16 cellular contexts compared by ENCODE assay signal in genomic region chr2:150557020-150557644, GRCh38.
DNase-seq lines count a peak whose midpoint lies in the region; ATAC-seq and TF ChIP-seq lines count a peak whose summit lies in the region.
"Had no signal": no experiment of that assay in that cellular context is flagged by ENCODE, and none has a peak within 500 bp of the region (broad histone marks: within the 10 kb centered on the region; RNA-seq: fewer than 3 reads in every experiment).

No MANE protein-coding gene starts in this region.

- no peak overlapping the region for H3K27ac ChIP-seq in GM23338 (ENCODE audit: low read depth)
- no peak overlapping the region for H3K27ac ChIP-seq in neural progenitor cell
- no peak overlapping the region for H3K27ac ChIP-seq in esophagus muscularis mucosa (replicated peaks in 1 of 4)
- no peak overlapping the region for H3K27ac ChIP-seq in ovary
- no peak overlapping the region for H3K27ac ChIP-seq in PC-3 (ENCODE audit: low read length)
- H3K27ac ChIP-seq: C4-2B had no signal

- H3F3A ChIP-seq in GM23338 (replicated peaks; ENCODE audit: low read depth) (no peaks in the 10 kb centered on the region), neural progenitor cell (ENCODE audit: low read depth) (no peaks in the 10 kb centered on the region), PC-3 (ENCODE audit: low read length, unreplicated experiment) (no peaks in the 10 kb centered on the region)

- 0 out of 2 replicates have a peak overlapping the region, but pooled peaks have one; percentile 24 for H3K4me2 ChIP-seq in GM23338
- H3K4me2 ChIP-seq in neural progenitor cell: no peak overlapping the region
- H3K4me2 ChIP-seq in PC-3 (ENCODE audit: low read length): no peak overlapping the region

- H3K9ac ChIP-seq in neural progenitor cell: no peak overlapping the region
- H3K9ac ChIP-seq in PC-3 (ENCODE audit: low read length): no peak overlapping the region

- POLR2A ChIA-PET in PC-3 (lab: Charles Lee; ENCODE audit: unreplicated experiment): no interaction called here

- ATAC-seq in GM23338 (no peak), PC-3 (no peak)

- H4K20me1 ChIP-seq in GM23338 (replicated peaks; ENCODE audit: insufficient read depth) (no peaks in the 10 kb centered on the region), neural progenitor cell (ENCODE audit: low read depth) (no peaks in the 10 kb centered on the region), PC-3 (ENCODE audit: low read length) (no peaks in the 10 kb centered on the region)

- DNase-seq in GM23338 (ENCODE audit: low spot score) (no peak), MG63 (peak; percentile 18), fibroblast of gingiva (ENCODE audit: low read depth) (peak; percentile 62), neural progenitor cell (ENCODE audit: low spot score) (no peak), esophagus muscularis mucosa (ENCODE audit: extremely low spot score) (no peak), ovary (no peak), PC-3 (no peak)
- no peak for DNase-seq in activated naive CD4-positive, alpha-beta T cell treated with anti-CD3 and anti-CD28 coated beads, Interleukin-2, amount 50 U/mL, for 16 hours
- DNase-seq: AML-193; DMS 273 treated with DMSO at 0.1 percent for 48 hours; HCEC 1CT; MV-4-11; NCI-H1694 treated with DMSO at 0.1 percent for 48 hours; NK-92 treated with Interleukin-12 subunit alpha and Interleukin-12 subunit beta, amount 100 ng/mL, for 24 hours; SHP77 had no signal

- H3K4me3 ChIP-seq in GM23338: no peak overlapping the region
- H3K4me3 ChIP-seq in MG63: no peak overlapping the region
- no peak overlapping the region for H3K4me3 ChIP-seq in neural progenitor cell
- H3K4me3 ChIP-seq in esophagus muscularis mucosa: no peak overlapping the region
- H3K4me3 ChIP-seq in ovary: no peak overlapping the region
- H3K4me3 ChIP-seq in PC-3 (ENCODE audit: low read length): no peak overlapping the region

- CTCF ChIA-PET in PC-3 (lab: Charles Lee): no interaction called here

- no TSS peak for BruUV-seq in PC-3 (replicated peaks; lab: Mats Ljungman, UMichigan)

- H3K79me2 ChIP-seq in GM23338 (replicated peaks; ENCODE audit: insufficient read depth) (no peaks in the 10 kb centered on the region), neural progenitor cell (ENCODE audit: low read depth) (no peaks in the 10 kb centered on the region), PC-3 (ENCODE audit: low read length) (no peaks in the 10 kb centered on the region)

- H3K9me3 Mint-ChIP-seq in GM23338 (no peaks in the 10 kb centered on the region), neural progenitor cell (no peaks in the 10 kb centered on the region)

- H3K9me2 ChIP-seq in GM23338 (ENCODE audit: insufficient read depth) (no peaks in the 10 kb centered on the region), PC-3 (replicated peaks; ENCODE audit: low read length) (no peaks in the 10 kb centered on the region)

- intact Hi-C loops in esophagus muscularis mucosa (cut with DNase I): no loop called here
- intact Hi-C loops in ovary (cut with DNase I): no loop called here
- intact Hi-C loops in PC-3 (cut with micrococcal nuclease): no loop called here

- TF ChIP-seq POLR2A in esophagus muscularis mucosa (IDR thresholded peaks at IDR 0.05; ENCODE audit: low read depth) (no peak), ovary (IDR thresholded peaks at IDR 0.05) (no peak)

- WGBS in esophagus muscularis mucosa: 59% methylated on average over 2 of the region's 2 CpGs
- 40 to 47% (median 44%) methylated on average over 2 of the region's 2 CpGs for whole genome bisulfite sequencing in ovary, 3 donors

- H2AFZ ChIP-seq in GM23338 (no peak overlapping the region), neural progenitor cell (replicated peaks) (peak overlapping the region; percentile 12), PC-3 (ENCODE audit: low read length) (no peak overlapping the region)

- H3K27me3 Mint-ChIP-seq in GM23338 (ENCODE audit: insufficient read depth, low read depth, poor library complexity) (peaks cover 3% of the 10 kb centered on the region), neural progenitor cell (ENCODE audit: insufficient read depth, low read depth) (peaks cover 4% of the 10 kb centered on the region)

- no peak for TF ChIP-seq EP300 in esophagus muscularis mucosa (IDR thresholded peaks at IDR 0.05)
- no peak for TF ChIP-seq EP300 in ovary (IDR thresholded peaks at IDR 0.05)

- H3K36me3 Mint-ChIP-seq in GM23338 (ENCODE audit: low read depth): no peaks in the 10 kb centered on the region
- H3K36me3 Mint-ChIP-seq in neural progenitor cell: no peaks in the 10 kb centered on the region

- H3K27ac Mint-ChIP-seq in GM23338 (no peak overlapping the region), neural progenitor cell (no peak overlapping the region)

- no peak for TF ChIP-seq CTCF in GM23338 (conservative IDR thresholded peaks at IDR 0.05; ENCODE audit: low read depth in 2 of 2)
- no peak for TF ChIP-seq CTCF in neural progenitor cell (IDR thresholded peaks at IDR 0.05)
- TF ChIP-seq CTCF in esophagus muscularis mucosa (IDR thresholded peaks at IDR 0.05): no peak
- no peak for TF ChIP-seq CTCF in ovary (IDR thresholded peaks at IDR 0.05)
- TF ChIP-seq CTCF in PC-3 (conservative IDR thresholded peaks at IDR 0.05; ENCODE audit: low read depth, low read length): no peak

- H3K4me1 Mint-ChIP-seq in GM23338 (peaks cover 16% of the 10 kb centered on the region), neural progenitor cell (peaks cover 5% of the 10 kb centered on the region)

- H3K4me3 Mint-ChIP-seq in GM23338: no peak overlapping the region
- no peak overlapping the region for H3K4me3 Mint-ChIP-seq in neural progenitor cell

- H3K9me3 ChIP-seq in MG63 (no peaks in the 10 kb centered on the region; the same call in 1 of the 2 replicates), neural progenitor cell (ENCODE audit: low read depth) (no peaks in the 10 kb centered on the region), esophagus muscularis mucosa (no peaks in the 10 kb centered on the region), ovary (no peaks in the 10 kb centered on the region), PC-3 (ENCODE audit: low read length) (no peaks in the 10 kb centered on the region)

- H3K4me1 ChIP-seq in GM23338 (ENCODE audit: insufficient read depth) (peaks cover 20% of the 10 kb centered on the region), neural progenitor cell (no peaks in the 10 kb centered on the region), esophagus muscularis mucosa (no peaks in the 10 kb centered on the region), ovary (ENCODE audit: insufficient read depth) (no peaks in the 10 kb centered on the region), PC-3 (ENCODE audit: insufficient read depth, low read length) (no peaks in the 10 kb centered on the region)

- H3K27me3 ChIP-seq in GM23338 (ENCODE audit: insufficient read depth) (no peaks in the 10 kb centered on the region), MG63 (no peaks in the 10 kb centered on the region), neural progenitor cell (no peaks in the 10 kb centered on the region), esophagus muscularis mucosa (no peaks in the 10 kb centered on the region), ovary (no peaks in the 10 kb centered on the region), PC-3 (ENCODE audit: low read length) (no peaks in the 10 kb centered on the region)

- H3K36me3 ChIP-seq in GM23338 (ENCODE audit: insufficient read depth) (no peaks in the 10 kb centered on the region), MG63 (no peaks in the 10 kb centered on the region), neural progenitor cell (no peaks in the 10 kb centered on the region), esophagus muscularis mucosa (no peaks in the 10 kb centered on the region), ovary (no peaks in the 10 kb centered on the region), PC-3 (ENCODE audit: low read depth, low read length) (no peaks in the 10 kb centered on the region)

TF ChIP-seq in GM23338, 12 proteins besides CTCF, POLR2A, EP300 and RAD21 (continues in another document):
- no peak for TF ChIP-seq ETS1 (IDR thresholded peaks at IDR 0.05)
- TF ChIP-seq NANOG (IDR thresholded peaks at IDR 0.05; ENCODE audit: borderline replicate concordance): no peak
- TF ChIP-seq REST (IDR thresholded peaks at IDR 0.05; ENCODE audit: unreplicated experiment): no peak
- TF ChIP-seq ZNF114 (CRISPR knock-in tag; IDR thresholded peaks at IDR 0.05): no peak
- no peak for TF ChIP-seq CREB1 (CRISPR knock-in tag; IDR thresholded peaks at IDR 0.05; ENCODE audit: low read depth)
- TF ChIP-seq EZH2 (IDR thresholded peaks at IDR 0.05; ENCODE audit: low read depth, unreplicated experiment): no peak
- TF ChIP-seq EZH2phosphoT487 (IDR thresholded peaks at IDR 0.05; ENCODE audit: unreplicated experiment): no peak

Comparison
In these comparisons a context has a peak if more than half of its experiments do, and no peak if none do; other contexts are left out.
1. DNase-seq: peak in MG63 (single experiment) and fibroblast of gingiva (single experiment); none in GM23338 (single experiment), neural progenitor cell (single experiment), esophagus muscularis mucosa (single experiment), activated naive CD4-positive, alpha-beta T cell treated with anti-CD3 and anti-CD28 coated beads, Interleukin-2, amount 50 U/mL, for 16 hours (single experiment), ovary (0 of 5) and PC-3 (single experiment).